Comparison of ENCODE assay signal across 1 cellular context in genomic region chr12:98635657-98636323, GRCh38.
TF ChIP-seq lines count a peak whose summit lies in the region.

No MANE protein-coding gene starts in this region.

TF ChIP-seq in SK-N-SH, 30 proteins besides CTCF, POLR2A, EP300 and RAD21 (continued from another document):
- no peak for TF ChIP-seq USF1 (IDR thresholded peaks at IDR 0.05; ENCODE audit: borderline replicate concordance, low read depth)
- TF ChIP-seq SMC3 (IDR thresholded peaks at IDR 0.05; ENCODE audit: low read depth, low read length), result no peak
- no peak for TF ChIP-seq IRF3 (IDR thresholded peaks at IDR 0.05; ENCODE audit: low read depth, low read length)
- no peak for TF ChIP-seq MXI1 (IDR thresholded peaks at IDR 0.05; ENCODE audit: low read depth, low read length)
- TF ChIP-seq GABPA (IDR thresholded peaks at IDR 0.05; ENCODE audit: low read depth), result no peak
- no peak for TF ChIP-seq ZBTB33 (IDR thresholded peaks at IDR 0.05; ENCODE audit: borderline replicate concordance, low read depth)
- peak; percentile 42; the same call in 1 of the 2 replicates for TF ChIP-seq NFIC (IDR thresholded peaks at IDR 0.05; ENCODE audit: borderline replicate concordance)
- no peak for TF ChIP-seq EZH2phosphoT487 (IDR thresholded peaks at IDR 0.05; ENCODE audit: borderline replicate concordance, low read depth)
- TF ChIP-seq TEAD4 (IDR thresholded peaks at IDR 0.05; ENCODE audit: borderline replicate concordance, insufficient read depth), result peak; percentile 69; the same call in 1 of the 2 replicates
- TF ChIP-seq GATA2 (CRISPR knock-in tag; IDR thresholded peaks at IDR 0.05), result no peak
- TF ChIP-seq JUND (IDR thresholded peaks at IDR 0.05), result peak; percentile 87
- no peak for TF ChIP-seq RCOR1 (IDR thresholded peaks at IDR 0.05; ENCODE audit: low read length)
- TF ChIP-seq RXRA (IDR thresholded peaks at IDR 0.05; ENCODE audit: borderline replicate concordance, low read depth), result no peak
- no peak for TF ChIP-seq NRF1 (IDR thresholded peaks at IDR 0.05; ENCODE audit: low read depth, low read length)
- TF ChIP-seq PBX3 (IDR thresholded peaks at IDR 0.05), result peak; percentile 34
TF ChIP-seq in SK-N-SH: peak in this region for 6.
